ENCODE assay signal across 8 cellular contexts in the genomic region with DNA sequence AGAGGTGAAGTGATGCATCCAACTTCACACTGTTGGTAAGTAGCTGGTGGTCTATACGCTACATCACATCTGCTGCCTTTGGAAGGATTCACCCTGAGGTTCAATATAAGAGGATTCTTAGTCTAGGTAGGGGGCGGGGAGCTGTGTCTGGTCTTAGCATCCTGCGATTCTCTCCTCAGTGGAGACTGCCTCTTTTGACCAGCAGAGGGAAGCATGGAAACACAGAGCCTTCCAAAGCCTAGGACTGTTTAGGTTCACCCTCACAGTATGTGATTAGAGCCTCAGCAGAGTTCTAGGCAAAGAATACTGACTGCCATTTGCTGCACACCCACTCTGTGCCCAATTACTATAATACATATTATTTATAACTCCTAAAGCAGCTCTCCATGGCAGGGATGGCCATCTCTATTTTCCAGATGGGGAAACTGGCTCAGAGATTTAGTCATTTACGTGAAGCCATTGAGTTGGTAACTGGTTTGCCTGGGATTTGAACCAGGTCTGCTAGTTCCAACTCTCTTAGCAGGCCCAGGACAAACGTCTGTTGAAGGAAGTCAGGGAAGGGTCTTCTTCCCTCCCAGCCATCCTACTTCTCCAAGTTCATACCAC. TPM values are rescaled to one million over a fixed set of nuclear protein-coding genes. Genes with fewer than 3 reads are reported as not detected.
DNase-seq lines count a peak whose midpoint lies in the region; ATAC-seq and TF ChIP-seq lines count a peak whose summit lies in the region.

No MANE protein-coding gene starts in this region.

- no peaks in the 10 kb centered on the region for H3K36me3 ChIP-seq in mucosa of descending colon (ENCODE audit: low read depth)

- no peak overlapping the region for H3K4me3 ChIP-seq in mucosa of descending colon

- TF ChIP-seq CTCF in Calu3 (IDR thresholded peaks at IDR 0.05; ENCODE audit: unreplicated experiment) (peak; percentile 77), endothelial cell (IDR thresholded peaks at IDR 0.05; ENCODE audit: unreplicated experiment) (no peak), mucosa of descending colon (IDR thresholded peaks at IDR 0.05) (peak; percentile 43)

- no TSS peak for BruUV-seq in Calu3 (replicated peaks; lab: Mats Ljungman, UMichigan)

- CTCF ChIA-PET in Calu3 (lab: Charles Lee): no interaction called here

- DNase-seq in Calu3 (peak; percentile 74), HuH-7 (ENCODE audit: low spot score) (peak; percentile 49), OCI-M1 (lab: John Stamatoyannopoulos, UW) (peak; percentile 64), endothelial cell (ENCODE audit: low spot score) (peak; percentile 69), mucosa of descending colon (peak in 1 of 3 donors; percentile 63), mesenteric fat pad (ENCODE audit: low spot score) (no peak)
- no peak for DNase-seq in stimulated activated CD4-positive, alpha-beta T cell treated with anti-CD3 and anti-CD28 coated beads, Interleukin-4, amount 100 ng/mL, for 24 hours

- no peaks in the 10 kb centered on the region for H3K4me1 ChIP-seq in mucosa of descending colon (ENCODE audit: low read depth)

- intact Hi-C loops in Calu3 (cut with micrococcal nuclease; ENCODE audit: unreplicated experiment) (loop anchor here (1.0 to 10.0 kb wide), 3 partner anchors 125 to 427 kb away; no protein-coding TSS in a partner anchor), mucosa of descending colon (cut with DNase I, micrococcal nuclease) (no loop called here)

- no peaks in the 10 kb centered on the region for H3K36me3 Mint-ChIP-seq in Calu3 (ENCODE audit: insufficient read depth, unreplicated experiment)
- no peaks in the 10 kb centered on the region for H3K36me3 Mint-ChIP-seq in endothelial cell (ENCODE audit: low read depth, unreplicated experiment)

- H3K9me3 Mint-ChIP-seq in Calu3 (ENCODE audit: low read depth, unreplicated experiment) (no peaks in the 10 kb centered on the region), endothelial cell (ENCODE audit: unreplicated experiment) (no peaks in the 10 kb centered on the region)

- H3K9me3 ChIP-seq in mucosa of descending colon: no peaks in the 10 kb centered on the region

- ATAC-seq in mucosa of descending colon (peak; percentile 83), GM21619 (IDR thresholded peaks at IDR 0.05; ENCODE audit: unreplicated experiment) (no peak)

- H3K4me1 Mint-ChIP-seq in Calu3 (ENCODE audit: low read depth, unreplicated experiment) (peaks cover 32% of the 10 kb centered on the region), endothelial cell (ENCODE audit: unreplicated experiment) (no peaks in the 10 kb centered on the region)

- H3K4me3 Mint-ChIP-seq in Calu3 (ENCODE audit: low read depth, unreplicated experiment): no peak overlapping the region
- H3K4me3 Mint-ChIP-seq in endothelial cell (ENCODE audit: unreplicated experiment): no peak overlapping the region

- H3K27me3 Mint-ChIP-seq in Calu3 (ENCODE audit: unreplicated experiment) (peaks cover 19% of the 10 kb centered on the region), endothelial cell (ENCODE audit: unreplicated experiment) (no peaks in the 10 kb centered on the region)

- H3K27ac Mint-ChIP-seq in Calu3 (ENCODE audit: unreplicated experiment) (no peak overlapping the region), endothelial cell (ENCODE audit: unreplicated experiment) (no peak overlapping the region)

RNA-seq across cellular contexts. Expression of a gene that starts 28.9 kb away (rescaled TPM):
- 104 and 108 TPM in 2 replicates for total RNA-seq in Calu3 (2022)
- total RNA-seq in endothelial cell (ENCODE audit: unreplicated experiment): 325 TPM
- total RNA-seq in mucosa of descending colon: 100 to 1,000 TPM; 115 to 137 (median 122) TPM
- 96.6 TPM for total RNA-seq in mesenteric fat pad

RNA-seq across cellular contexts. Expression of a gene that starts 51.1 kb away (rescaled TPM):
- total RNA-seq in Calu3 (2022): 0.92 and 1.2 TPM in 2 replicates
- total RNA-seq in endothelial cell (ENCODE audit: unreplicated experiment): not detected
- 10 to 100 TPM in 1 of 3 donors, 1 to 10 TPM in 1, under 1 TPM in 1; 0.98 to 11.0 (median 5.5) TPM for total RNA-seq in mucosa of descending colon
- total RNA-seq in mesenteric fat pad: 106 TPM

Comparison
In these comparisons a context has a peak if more than half of its experiments do, and no peak if none do; other contexts are left out.
1. DNase-seq: peak in Calu3 (single experiment), HuH-7 (single experiment), OCI-M1 (single experiment) and endothelial cell (single experiment); none in mesenteric fat pad (single experiment) and stimulated activated CD4-positive, alpha-beta T cell treated with anti-CD3 and anti-CD28 coated beads, Interleukin-4, amount 100 ng/mL, for 24 hours (single experiment).